In the genomic region with DNA sequence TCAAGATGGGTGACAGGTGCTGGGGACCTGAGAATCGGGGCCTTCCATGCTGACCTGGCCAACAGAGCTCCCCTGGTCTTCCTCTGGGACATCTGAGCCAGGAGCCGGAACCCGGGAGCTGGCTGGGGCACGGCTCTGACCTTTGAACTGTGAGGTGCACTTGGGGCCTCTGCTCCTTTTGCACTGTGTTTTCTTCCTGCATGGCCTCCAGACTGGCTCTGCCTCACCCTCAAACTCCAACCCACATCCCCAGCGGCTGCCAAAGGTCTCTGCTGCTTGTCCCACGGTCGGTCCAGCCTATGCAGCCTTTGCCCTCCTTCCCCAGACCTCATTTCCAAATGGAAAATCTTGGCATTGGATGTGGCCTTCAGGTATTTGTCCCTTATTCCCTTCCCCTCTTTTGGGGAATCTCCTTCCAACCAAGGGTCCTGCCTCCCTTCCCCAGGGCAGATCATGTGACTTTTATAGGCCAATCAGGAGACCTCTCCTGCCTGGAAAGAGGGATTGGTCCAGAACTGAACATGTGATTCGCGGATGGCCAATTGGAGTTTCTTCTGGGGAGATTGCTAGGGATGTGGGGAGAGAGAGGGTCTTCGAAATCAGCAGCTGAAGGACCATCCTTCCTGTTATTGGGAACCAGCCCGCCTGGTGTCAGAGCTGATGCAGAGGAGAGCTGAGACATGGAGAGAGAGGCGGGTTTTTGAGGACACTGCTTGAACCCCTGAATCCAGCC, we compare ENCODE assay signal across 1 cellular context.
TF ChIP-seq lines count a peak whose summit lies in the region.

No MANE protein-coding gene starts in this region.

TF ChIP-seq in HepG2, 621 proteins besides CTCF, POLR2A, EP300 and RAD21 (continued from another document and continues in another):
- TF ChIP-seq, protein P1, sequence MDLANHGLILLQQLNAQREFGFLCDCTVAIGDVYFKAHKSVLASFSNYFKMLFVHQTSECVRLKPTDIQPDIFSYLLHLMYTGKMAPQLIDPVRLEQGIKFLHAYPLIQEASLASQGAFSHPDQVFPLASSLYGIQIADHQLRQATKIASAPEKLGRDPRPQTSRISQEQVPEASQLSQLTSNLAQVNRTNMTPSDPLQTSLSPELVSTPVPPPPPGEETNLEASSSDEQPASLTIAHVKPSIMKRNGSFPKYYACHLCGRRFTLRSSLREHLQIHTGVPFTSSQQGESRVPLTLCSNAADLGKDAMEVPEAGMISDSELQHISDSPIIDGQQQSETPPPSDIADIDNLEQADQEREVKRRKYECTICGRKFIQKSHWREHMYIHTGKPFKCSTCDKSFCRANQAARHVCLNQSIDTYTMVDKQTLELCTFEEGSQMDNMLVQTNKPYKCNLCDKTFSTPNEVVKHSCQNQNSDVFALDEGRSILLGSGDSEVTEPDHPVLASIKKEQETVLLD (CRISPR knock-in tag; IDR thresholded peaks at IDR 0.05; ENCODE audit: low read depth), result no peak
- TF ChIP-seq, protein P2, sequence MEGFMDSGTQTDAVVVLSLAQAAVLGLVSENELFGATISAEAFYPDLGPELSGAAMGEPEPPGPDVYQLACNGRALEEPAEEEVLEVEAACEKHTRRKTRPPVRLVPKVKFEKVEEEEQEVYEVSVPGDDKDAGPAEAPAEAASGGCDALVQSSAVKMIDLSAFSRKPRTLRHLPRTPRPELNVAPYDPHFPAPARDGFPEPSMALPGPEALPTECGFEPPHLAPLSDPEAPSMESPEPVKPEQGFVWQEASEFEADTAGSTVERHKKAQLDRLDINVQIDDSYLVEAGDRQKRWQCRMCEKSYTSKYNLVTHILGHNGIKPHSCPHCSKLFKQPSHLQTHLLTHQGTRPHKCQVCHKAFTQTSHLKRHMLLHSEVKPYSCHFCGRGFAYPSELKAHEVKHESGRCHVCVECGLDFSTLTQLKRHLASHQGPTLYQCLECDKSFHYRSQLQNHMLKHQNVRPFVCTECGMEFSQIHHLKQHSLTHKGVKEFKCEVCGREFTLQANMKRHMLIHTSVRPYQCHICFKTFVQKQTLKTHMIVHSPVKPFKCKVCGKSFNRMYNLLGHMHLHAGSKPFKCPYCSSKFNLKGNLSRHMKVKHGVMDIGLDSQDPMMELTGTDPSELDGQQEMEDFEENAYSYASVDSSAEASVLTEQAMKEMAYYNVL (CRISPR knock-in tag; IDR thresholded peaks at IDR 0.05; ENCODE audit: borderline replicate concordance), result peak; percentile 58; the same call in 1 of the 2 replicates
- TF ChIP-seq PITX1 (CRISPR knock-in tag; IDR thresholded peaks at IDR 0.05), result peak; percentile 41; the same call in 1 of the 2 replicates
- TF ChIP-seq, protein P3, sequence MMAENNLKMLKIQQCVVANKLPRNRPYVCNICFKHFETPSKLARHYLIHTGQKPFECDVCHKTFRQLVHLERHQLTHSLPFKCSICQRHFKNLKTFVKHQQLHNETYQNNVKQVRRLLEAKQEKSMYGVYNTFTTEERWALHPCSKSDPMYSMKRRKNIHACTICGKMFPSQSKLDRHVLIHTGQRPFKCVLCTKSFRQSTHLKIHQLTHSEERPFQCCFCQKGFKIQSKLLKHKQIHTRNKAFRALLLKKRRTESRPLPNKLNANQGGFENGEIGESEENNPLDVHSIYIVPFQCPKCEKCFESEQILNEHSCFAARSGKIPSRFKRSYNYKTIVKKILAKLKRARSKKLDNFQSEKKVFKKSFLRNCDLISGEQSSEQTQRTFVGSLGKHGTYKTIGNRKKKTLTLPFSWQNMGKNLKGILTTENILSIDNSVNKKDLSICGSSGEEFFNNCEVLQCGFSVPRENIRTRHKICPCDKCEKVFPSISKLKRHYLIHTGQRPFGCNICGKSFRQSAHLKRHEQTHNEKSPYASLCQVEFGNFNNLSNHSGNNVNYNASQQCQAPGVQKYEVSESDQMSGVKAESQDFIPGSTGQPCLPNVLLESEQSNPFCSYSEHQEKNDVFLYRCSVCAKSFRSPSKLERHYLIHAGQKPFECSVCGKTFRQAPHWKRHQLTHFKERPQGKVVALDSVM (CRISPR knock-in tag; IDR thresholded peaks at IDR 0.05), result peak; percentile 73
- TF ChIP-seq GABPB1 (CRISPR knock-in tag; IDR thresholded peaks at IDR 0.05), result peak; percentile 59
- TF ChIP-seq ZBTB21 (CRISPR knock-in tag; IDR thresholded peaks at IDR 0.05), result no peak
- no peak for TF ChIP-seq TEAD3 (CRISPR knock-in tag; optimal IDR thresholded peaks at IDR 0.05; ENCODE audit: borderline replicate concordance)
- peak; percentile 40; the same call in 1 of the 2 replicates for TF ChIP-seq RXRA (CRISPR knock-in tag; IDR thresholded peaks at IDR 0.05)
- peak; percentile 52; the same call in 1 of the 2 replicates for TF ChIP-seq ZNF772 (CRISPR knock-in tag; IDR thresholded peaks at IDR 0.05)
- TF ChIP-seq NR2F2 (IDR thresholded peaks at IDR 0.05; ENCODE audit: borderline replicate concordance, low read depth), result no peak
- TF ChIP-seq ZNF263 (CRISPR knock-in tag; IDR thresholded peaks at IDR 0.05), result peak; percentile 43; the same call in 1 of the 2 replicates
- TF ChIP-seq SALL1 (CRISPR knock-in tag; IDR thresholded peaks at IDR 0.05), result peak; percentile 47; the same call in 1 of the 2 replicates
- no peak for TF ChIP-seq EED (CRISPR knock-in tag; IDR thresholded peaks at IDR 0.05)
- no peak for TF ChIP-seq FOXC1 (CRISPR knock-in tag; IDR thresholded peaks at IDR 0.05; ENCODE audit: borderline replicate concordance)
- peak; percentile 52 for TF ChIP-seq ZNF329 (CRISPR knock-in tag; IDR thresholded peaks at IDR 0.05; ENCODE audit: low read depth)
- TF ChIP-seq, protein P4, sequence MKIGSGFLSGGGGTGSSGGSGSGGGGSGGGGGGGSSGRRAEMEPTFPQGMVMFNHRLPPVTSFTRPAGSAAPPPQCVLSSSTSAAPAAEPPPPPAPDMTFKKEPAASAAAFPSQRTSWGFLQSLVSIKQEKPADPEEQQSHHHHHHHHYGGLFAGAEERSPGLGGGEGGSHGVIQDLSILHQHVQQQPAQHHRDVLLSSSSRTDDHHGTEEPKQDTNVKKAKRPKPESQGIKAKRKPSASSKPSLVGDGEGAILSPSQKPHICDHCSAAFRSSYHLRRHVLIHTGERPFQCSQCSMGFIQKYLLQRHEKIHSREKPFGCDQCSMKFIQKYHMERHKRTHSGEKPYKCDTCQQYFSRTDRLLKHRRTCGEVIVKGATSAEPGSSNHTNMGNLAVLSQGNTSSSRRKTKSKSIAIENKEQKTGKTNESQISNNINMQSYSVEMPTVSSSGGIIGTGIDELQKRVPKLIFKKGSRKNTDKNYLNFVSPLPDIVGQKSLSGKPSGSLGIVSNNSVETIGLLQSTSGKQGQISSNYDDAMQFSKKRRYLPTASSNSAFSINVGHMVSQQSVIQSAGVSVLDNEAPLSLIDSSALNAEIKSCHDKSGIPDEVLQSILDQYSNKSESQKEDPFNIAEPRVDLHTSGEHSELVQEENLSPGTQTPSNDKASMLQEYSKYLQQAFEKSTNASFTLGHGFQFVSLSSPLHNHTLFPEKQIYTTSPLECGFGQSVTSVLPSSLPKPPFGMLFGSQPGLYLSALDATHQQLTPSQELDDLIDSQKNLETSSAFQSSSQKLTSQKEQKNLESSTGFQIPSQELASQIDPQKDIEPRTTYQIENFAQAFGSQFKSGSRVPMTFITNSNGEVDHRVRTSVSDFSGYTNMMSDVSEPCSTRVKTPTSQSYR (CRISPR knock-in tag; IDR thresholded peaks at IDR 0.05; ENCODE audit: borderline replicate concordance), result peak; percentile 44; the same call in 1 of the 2 replicates
- peak; percentile 57 for TF ChIP-seq RAD51 (IDR thresholded peaks at IDR 0.05; ENCODE audit: borderline replicate concordance)
- TF ChIP-seq ZNF567 (CRISPR knock-in tag; IDR thresholded peaks at IDR 0.05; ENCODE audit: borderline replicate concordance), result no peak
- no peak for TF ChIP-seq ZNF234 (CRISPR knock-in tag; conservative IDR thresholded peaks at IDR 0.05)
- TF ChIP-seq ZNF589 (CRISPR knock-in tag; conservative IDR thresholded peaks at IDR 0.05), result no peak
- TF ChIP-seq DMAP1 (CRISPR knock-in tag; IDR thresholded peaks at IDR 0.05), result peak; percentile 52; the same call in 1 of the 2 replicates
- no peak for TF ChIP-seq ZNF251 (CRISPR knock-in tag; IDR thresholded peaks at IDR 0.05)
- TF ChIP-seq ONECUT2 (CRISPR knock-in tag; IDR thresholded peaks at IDR 0.05), result no peak
- peak; percentile 62; the same call in 1 of the 2 replicates for TF ChIP-seq ZMYM4 (CRISPR knock-in tag; IDR thresholded peaks at IDR 0.05)
- TF ChIP-seq ZNF891 (CRISPR knock-in tag; IDR thresholded peaks at IDR 0.05), result 0 out of 2 replicates have a peak, but pooled peaks have one; percentile 26
- TF ChIP-seq ZNF33A (CRISPR knock-in tag; IDR thresholded peaks at IDR 0.05; ENCODE audit: borderline replicate concordance), result no peak
- TF ChIP-seq ZNF547 (CRISPR knock-in tag; IDR thresholded peaks at IDR 0.05), result peak; percentile 46; the same call in 1 of the 2 replicates
- TF ChIP-seq EHMT2 (IDR thresholded peaks at IDR 0.05; ENCODE audit: borderline replicate concordance, low read depth, low read length), result peak; percentile 82; the same call in 1 of the 2 replicates
- no peak for TF ChIP-seq HHEX (CRISPR knock-in tag; IDR thresholded peaks at IDR 0.05)
- TF ChIP-seq, protein P5, sequence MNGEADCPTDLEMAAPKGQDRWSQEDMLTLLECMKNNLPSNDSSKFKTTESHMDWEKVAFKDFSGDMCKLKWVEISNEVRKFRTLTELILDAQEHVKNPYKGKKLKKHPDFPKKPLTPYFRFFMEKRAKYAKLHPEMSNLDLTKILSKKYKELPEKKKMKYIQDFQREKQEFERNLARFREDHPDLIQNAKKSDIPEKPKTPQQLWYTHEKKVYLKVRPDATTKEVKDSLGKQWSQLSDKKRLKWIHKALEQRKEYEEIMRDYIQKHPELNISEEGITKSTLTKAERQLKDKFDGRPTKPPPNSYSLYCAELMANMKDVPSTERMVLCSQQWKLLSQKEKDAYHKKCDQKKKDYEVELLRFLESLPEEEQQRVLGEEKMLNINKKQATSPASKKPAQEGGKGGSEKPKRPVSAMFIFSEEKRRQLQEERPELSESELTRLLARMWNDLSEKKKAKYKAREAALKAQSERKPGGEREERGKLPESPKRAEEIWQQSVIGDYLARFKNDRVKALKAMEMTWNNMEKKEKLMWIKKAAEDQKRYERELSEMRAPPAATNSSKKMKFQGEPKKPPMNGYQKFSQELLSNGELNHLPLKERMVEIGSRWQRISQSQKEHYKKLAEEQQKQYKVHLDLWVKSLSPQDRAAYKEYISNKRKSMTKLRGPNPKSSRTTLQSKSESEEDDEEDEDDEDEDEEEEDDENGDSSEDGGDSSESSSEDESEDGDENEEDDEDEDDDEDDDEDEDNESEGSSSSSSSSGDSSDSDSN (CRISPR knock-in tag; IDR thresholded peaks at IDR 0.05), result peak; percentile 23; the same call in 1 of the 2 replicates
- TF ChIP-seq, protein P6, sequence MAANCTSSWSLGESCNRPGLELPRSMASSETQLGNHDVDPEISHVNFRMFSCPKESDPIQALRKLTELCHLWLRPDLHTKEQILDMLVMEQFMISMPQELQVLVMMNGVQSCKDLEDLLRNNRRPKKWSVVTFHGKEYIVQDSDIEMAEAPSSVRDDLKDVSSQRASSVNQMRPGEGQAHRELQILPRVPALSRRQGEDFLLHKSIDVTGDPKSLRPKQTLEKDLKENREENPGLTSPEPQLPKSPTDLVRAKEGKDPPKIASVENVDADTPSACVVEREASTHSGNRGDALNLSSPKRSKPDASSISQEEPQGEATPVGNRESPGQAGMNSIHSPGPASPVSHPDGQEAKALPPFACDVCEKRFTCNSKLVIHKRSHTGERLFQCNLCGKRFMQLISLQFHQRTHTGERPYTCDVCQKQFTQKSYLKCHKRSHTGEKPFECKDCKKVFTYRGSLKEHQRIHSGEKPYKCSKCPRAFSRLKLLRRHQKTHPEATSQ (CRISPR knock-in tag; IDR thresholded peaks at IDR 0.05; ENCODE audit: borderline replicate concordance), result no peak
- peak; percentile 37; the same call in 1 of the 2 replicates for TF ChIP-seq MYC (CRISPR knock-in tag; IDR thresholded peaks at IDR 0.05; ENCODE audit: borderline replicate concordance)
- TF ChIP-seq, protein P7, sequence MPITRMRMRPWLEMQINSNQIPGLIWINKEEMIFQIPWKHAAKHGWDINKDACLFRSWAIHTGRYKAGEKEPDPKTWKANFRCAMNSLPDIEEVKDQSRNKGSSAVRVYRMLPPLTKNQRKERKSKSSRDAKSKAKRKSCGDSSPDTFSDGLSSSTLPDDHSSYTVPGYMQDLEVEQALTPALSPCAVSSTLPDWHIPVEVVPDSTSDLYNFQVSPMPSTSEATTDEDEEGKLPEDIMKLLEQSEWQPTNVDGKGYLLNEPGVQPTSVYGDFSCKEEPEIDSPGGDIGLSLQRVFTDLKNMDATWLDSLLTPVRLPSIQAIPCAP (CRISPR knock-in tag; IDR thresholded peaks at IDR 0.05; ENCODE audit: low read depth), result no peak
- TF ChIP-seq, protein P8, sequence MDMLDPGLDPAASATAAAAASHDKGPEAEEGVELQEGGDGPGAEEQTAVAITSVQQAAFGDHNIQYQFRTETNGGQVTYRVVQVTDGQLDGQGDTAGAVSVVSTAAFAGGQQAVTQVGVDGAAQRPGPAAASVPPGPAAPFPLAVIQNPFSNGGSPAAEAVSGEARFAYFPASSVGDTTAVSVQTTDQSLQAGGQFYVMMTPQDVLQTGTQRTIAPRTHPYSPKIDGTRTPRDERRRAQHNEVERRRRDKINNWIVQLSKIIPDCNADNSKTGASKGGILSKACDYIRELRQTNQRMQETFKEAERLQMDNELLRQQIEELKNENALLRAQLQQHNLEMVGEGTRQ (IDR thresholded peaks at IDR 0.05; ENCODE audit: low read depth, low read length), result peak; percentile 70
- TF ChIP-seq, protein P8 (CRISPR knock-in tag; IDR thresholded peaks at IDR 0.05; ENCODE audit: borderline replicate concordance), result peak; percentile 72; the same call in 1 of the 2 replicates
- no peak for TF ChIP-seq ZNF326 (CRISPR knock-in tag; IDR thresholded peaks at IDR 0.05; ENCODE audit: borderline replicate concordance)
- TF ChIP-seq ZMYM3 (CRISPR knock-in tag; IDR thresholded peaks at IDR 0.05), result 0 out of 2 replicates have a peak, but pooled peaks have one; percentile 64
- TF ChIP-seq FOXA1 (IDR thresholded peaks at IDR 0.05), result no peak
- TF ChIP-seq FOXA1 (CRISPR knock-in tag; IDR thresholded peaks at IDR 0.05), result no peak
- TF ChIP-seq, protein P9, sequence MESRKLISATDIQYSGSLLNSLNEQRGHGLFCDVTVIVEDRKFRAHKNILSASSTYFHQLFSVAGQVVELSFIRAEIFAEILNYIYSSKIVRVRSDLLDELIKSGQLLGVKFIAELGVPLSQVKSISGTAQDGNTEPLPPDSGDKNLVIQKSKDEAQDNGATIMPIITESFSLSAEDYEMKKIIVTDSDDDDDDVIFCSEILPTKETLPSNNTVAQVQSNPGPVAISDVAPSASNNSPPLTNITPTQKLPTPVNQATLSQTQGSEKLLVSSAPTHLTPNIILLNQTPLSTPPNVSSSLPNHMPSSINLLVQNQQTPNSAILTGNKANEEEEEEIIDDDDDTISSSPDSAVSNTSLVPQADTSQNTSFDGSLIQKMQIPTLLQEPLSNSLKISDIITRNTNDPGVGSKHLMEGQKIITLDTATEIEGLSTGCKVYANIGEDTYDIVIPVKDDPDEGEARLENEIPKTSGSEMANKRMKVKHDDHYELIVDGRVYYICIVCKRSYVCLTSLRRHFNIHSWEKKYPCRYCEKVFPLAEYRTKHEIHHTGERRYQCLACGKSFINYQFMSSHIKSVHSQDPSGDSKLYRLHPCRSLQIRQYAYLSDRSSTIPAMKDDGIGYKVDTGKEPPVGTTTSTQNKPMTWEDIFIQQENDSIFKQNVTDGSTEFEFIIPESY (CRISPR knock-in tag; IDR thresholded peaks at IDR 0.05), result no peak
- 0 out of 2 replicates have a peak, but pooled peaks have one; percentile 48 for TF ChIP-seq ZNF441 (CRISPR knock-in tag; IDR thresholded peaks at IDR 0.05; ENCODE audit: borderline replicate concordance)
- 0 out of 2 replicates have a peak, but pooled peaks have one; percentile 46 for TF ChIP-seq ZNF556 (CRISPR knock-in tag; IDR thresholded peaks at IDR 0.05; ENCODE audit: borderline replicate concordance)
- TF ChIP-seq NCOA1 (CRISPR knock-in tag; IDR thresholded peaks at IDR 0.05), result no peak
